31 cellular contexts compared by ENCODE assay signal in genomic region chr6:10203651-10204050, GRCh38.
"Had no signal": no experiment of that assay in that cellular context is flagged by ENCODE, and none has a peak within 500 bp of the region (broad histone marks: within the 10 kb centered on the region; RNA-seq: fewer than 3 reads in every experiment).

No MANE protein-coding gene starts in this region.

- H3K27ac ChIP-seq: adrenal gland, ascending aorta, body of pancreas, brain microvascular endothelial cell, breast epithelium, cardiac muscle cell had no signal

- H3K27me3 ChIP-seq: adrenal gland, ascending aorta, body of pancreas, brain microvascular endothelial cell, breast epithelium, cardiac muscle cell had no signal

- H3K4me3 ChIP-seq: adrenal gland, ascending aorta, body of pancreas, breast epithelium, cardiac muscle cell had no signal

- ATAC-seq: activated naive CD4-positive, alpha-beta T cell treated with anti-CD3 and anti-CD28 coated beads, Interleukin-2, amount 50 U/mL, for 72 hours; activated naive CD8-positive, alpha-beta T cell treated with anti-CD3 and anti-CD28 coated beads, Interleukin-2, amount 50 U/mL, for 24 hours; activated T-cell treated with anti-CD3 and anti-CD28 coated beads, Interleukin-2, amount 50 U/mL, for 4 hours; activated T-cell treated with anti-CD3 and anti-CD28 coated beads, Interleukin-2, amount 50 U/mL, for 72 hours; activated T-helper 17 cell treated with anti-CD3 and anti-CD28 coated beads, Interleukin-2, amount 50 U/mL, for 72 hours; body of pancreas had no signal

- H3K36me3 ChIP-seq: adrenal gland, ascending aorta, brain microvascular endothelial cell, breast epithelium, cardiac muscle cell had no signal

- DNase-seq: activated effector memory CD4-positive, alpha-beta T cell treated with anti-CD3 and anti-CD28 coated beads, Interleukin-2, amount 50 U/mL, for 16 hours; activated effector memory CD4-positive, alpha-beta T cell treated with Interleukin-2 at 50 U/mL for 16 hours; activated gamma-delta T cell; activated gamma-delta T cell treated with Interleukin-2 at 50 U/mL for 16 hours; activated naive CD4-positive, alpha-beta T cell; activated naive CD4-positive, alpha-beta T cell treated with anti-CD3 and anti-CD28 coated beads for 36 hours; activated naive CD4-positive, alpha-beta T cell treated with anti-CD3 and anti-CD28 coated beads, Interleukin-2, amount 10 ng/mL, durations not matched to agents 7 days and 5 days; activated naive CD4-positive, alpha-beta T cell treated with anti-CD3 and anti-CD28 coated beads, Interleukin-2, amount 50 U/mL, for 16 hours; activated naive CD4-positive, alpha-beta T cell treated with Interleukin-2 at 50 U/mL for 16 hours; activated naive CD8-positive, alpha-beta T cell treated with anti-CD3 and anti-CD28 coated beads for 36 hours; activated naive CD8-positive, alpha-beta T cell treated with anti-CD3 and anti-CD28 coated beads, Interleukin-2, amount 10 ng/mL, durations not matched to agents 7 days and 5 days; activated naive CD8-positive, alpha-beta T cell treated with anti-CD3 and anti-CD28 coated beads, Interleukin-2, amount 50 U/mL, for 24 hours; activated T-cell treated with anti-CD3 and anti-CD28 coated beads, Interleukin-2, amount 50 U/mL, for 24 hours; activated T-cell treated with anti-CD3 and anti-CD28 coated beads, Interleukin-2, amount 50 U/mL, for 4 hours; activated T-cell treated with anti-CD3 and anti-CD28 coated beads, Interleukin-2, amount 50 U/mL, for 48 hours; activated T-cell treated with anti-CD3 and anti-CD28 coated beads, Interleukin-2, amount 50 U/mL, for 72 hours; adrenal gland; amniotic stem cell; amygdala; anterior cingulate cortex; aorta; body of pancreas; brain microvascular endothelial cell; caudate nucleus; central memory CD4-positive, alpha-beta T cell; cerebellar nuclear complex had no signal

- H3K4me1 ChIP-seq: adrenal gland, ascending aorta, body of pancreas, breast epithelium had no signal

- H3K9me3 ChIP-seq: adrenal gland, ascending aorta, breast epithelium had no signal
